ENCODE assay signal across 1 cellular context in genomic region chr19:53910170-53910518, GRCh38.
TF ChIP-seq lines count a peak whose summit lies in the region.

No MANE protein-coding gene starts in this region.

TF ChIP-seq in WTC11, 78 proteins besides CTCF, POLR2A, EP300 and RAD21 (continued from another document):
- TF ChIP-seq PREB (CRISPR knock-in tag; IDR thresholded peaks at IDR 0.05; ENCODE audit: borderline replicate concordance) (no peak), ZNF317 (CRISPR knock-in tag; IDR thresholded peaks at IDR 0.05; ENCODE audit: borderline replicate concordance, low read depth) (no peak), TCF7 (CRISPR knock-in tag; IDR thresholded peaks at IDR 0.05; ENCODE audit: low read depth) (no peak), PRDM15 (CRISPR knock-in tag; IDR thresholded peaks at IDR 0.05) (peak; percentile 81)
TF ChIP-seq in WTC11: peak in this region for 3.
